ENCODE assay signal across 7 cellular contexts in the genomic region with DNA sequence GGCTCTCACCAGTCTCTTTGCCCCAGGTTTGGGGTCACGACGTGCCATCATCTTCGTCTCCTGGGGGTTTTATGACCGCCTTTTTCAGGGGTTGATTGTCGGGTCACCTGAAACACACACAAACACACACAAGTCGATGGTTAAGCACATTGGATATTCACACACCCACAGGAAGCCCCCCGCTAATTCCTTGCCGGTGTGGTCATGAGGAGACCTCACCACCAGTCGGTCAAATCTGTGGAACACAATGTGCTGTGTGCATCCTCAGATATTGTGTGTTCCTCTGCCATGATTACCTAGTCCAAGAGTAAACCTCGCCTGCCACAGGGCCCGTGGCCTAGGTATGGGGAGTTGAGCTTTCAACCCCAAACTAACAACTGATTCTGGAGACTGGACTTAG. TPM values are rescaled to one million over a fixed set of nuclear protein-coding genes. Genes with fewer than 3 reads are reported as not detected.
"Had no signal": no experiment of that assay in that cellular context is flagged by ENCODE, and none has a peak within 500 bp of the region (broad histone marks: within the 10 kb centered on the region; RNA-seq: fewer than 3 reads in every experiment).

No MANE protein-coding gene starts in this region.

RNA-seq across cellular contexts. Expression of gene FAM90A1, which starts 2.6 kb away (rescaled TPM):
- total RNA-seq: OCI-LY7, PC-3, Right ventricle myocardium superior, RPMI7951, SJSA1, SK-MEL-5 had no signal
- polyA plus RNA-seq: SK-N-SH had no signal
